In the genomic region with DNA sequence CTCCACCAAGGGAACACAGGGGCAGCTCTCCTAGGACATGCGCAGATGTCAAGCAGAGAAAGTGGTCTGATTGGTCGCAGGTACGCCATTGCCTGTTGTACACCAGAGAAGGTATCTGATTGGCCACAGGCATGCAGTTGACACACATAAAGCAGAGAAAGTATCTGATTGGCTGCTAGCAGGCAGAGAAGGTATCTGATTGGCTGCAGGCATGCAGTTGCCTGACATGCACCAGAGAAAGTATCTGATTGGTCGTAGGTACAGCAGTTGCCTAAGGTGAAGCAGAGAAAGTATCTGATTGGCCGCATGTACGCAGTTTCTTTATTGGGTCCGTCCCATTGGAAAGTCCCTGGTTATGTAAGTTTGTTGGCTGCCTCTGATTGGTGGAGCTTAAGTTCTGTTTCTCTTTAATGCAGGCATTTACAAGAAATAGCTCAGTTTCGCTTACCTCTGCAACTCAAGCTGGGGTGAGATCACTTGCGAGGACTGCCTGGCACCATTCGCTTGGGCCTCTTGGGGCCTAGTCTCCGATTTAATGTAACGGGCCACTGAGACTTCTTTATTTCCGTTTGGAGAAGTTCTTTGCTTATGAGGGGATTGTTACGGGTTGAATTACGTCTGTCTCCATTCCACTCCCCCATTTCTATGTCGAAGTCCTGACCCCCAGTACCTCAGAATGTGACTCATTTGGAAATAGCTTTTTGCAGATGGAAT, we compare ENCODE assay signal across 8 cellular contexts.
DNase-seq lines count a peak whose midpoint lies in the region; ATAC-seq and TF ChIP-seq lines count a peak whose summit lies in the region.

No MANE protein-coding gene starts in this region.

- no peaks in the 10 kb centered on the region for H3K36me3 ChIP-seq in DND-41 (ENCODE audit: insufficient read depth, low read length)
- H3K36me3 ChIP-seq in stomach: no peaks in the 10 kb centered on the region

- H3K4me1 ChIP-seq in DND-41 (ENCODE audit: insufficient read depth, low read length) (no peaks in the 10 kb centered on the region), stomach (peaks cover 0 to 6% (median 0%) of the 10 kb centered on the region in 4 donors)

- H3K27ac ChIP-seq in DND-41 (ENCODE audit: low read length) (no peak overlapping the region), stomach (peak overlapping the region in 1 of 5 donors; percentile 48)

- H3K9ac ChIP-seq in DND-41 (ENCODE audit: low read depth, low read length): no peak overlapping the region

- TF ChIP-seq CTCF in DND-41 (IDR thresholded peaks at IDR 0.05; ENCODE audit: borderline replicate concordance, extremely low read depth, low read length, poor library complexity, severe bottlenecking) (no peak), stomach (IDR thresholded peaks at IDR 0.05) (no peak)

- intact Hi-C loops in stomach (cut with DNase I; ENCODE audit: low total_unique reads): no loop called here

- H3K4me3 ChIP-seq in DND-41 (ENCODE audit: low read depth in 1 of 2, low read length in 2 of 2) (no peak overlapping the region), stomach (no peak overlapping the region)

- WGBS in stomach, 5 donors: 92 to 95% (median 94%) methylated on average over 16 of the region's 16 CpGs

- peak; percentile 39; the same call in 1 of the 3 replicates for ATAC-seq in DND-41 (ENCODE audit: insufficient read depth, low read depth)
- ATAC-seq in GM19452 (IDR thresholded peaks at IDR 0.05; ENCODE audit: unreplicated experiment): peak; percentile 81
- ATAC-seq in HG03520 (IDR thresholded peaks at IDR 0.05; ENCODE audit: unreplicated experiment): peak; percentile 75

- no peaks in the 10 kb centered on the region for H3K9me3 ChIP-seq in DND-41 (ENCODE audit: insufficient read depth, low read length, severe bottlenecking)
- no peaks in the 10 kb centered on the region for H3K9me3 ChIP-seq in stomach

- no peak overlapping the region for H3K4me2 ChIP-seq in DND-41 (ENCODE audit: insufficient read depth, low read length)

- no peaks in the 10 kb centered on the region for H4K20me1 ChIP-seq in DND-41 (ENCODE audit: insufficient read depth, low read length)

- peak; percentile 15 for DNase-seq in DND-41
- peak; percentile 18 for DNase-seq in central memory CD4-positive, alpha-beta T cell
- DNase-seq in effector CD8-positive, alpha-beta T cell (lab: John Stamatoyannopoulos, UW): no peak
- no peak for DNase-seq in stomach
- no peak for DNase-seq in NCI-H2107 treated with DMSO at 0.1 percent for 48 hours (lab: John Stamatoyannopoulos, UW; ENCODE audit: unreplicated experiment)
- DNase-seq in NCI-H69 (lab: John Stamatoyannopoulos, UW): no peak

- no peak for TF ChIP-seq POLR2A in stomach (IDR thresholded peaks at IDR 0.05)

- no peaks in the 10 kb centered on the region for H3K27me3 ChIP-seq in DND-41 (ENCODE audit: insufficient read depth, low read length, poor library complexity)
- H3K27me3 ChIP-seq in stomach: no peaks in the 10 kb centered on the region

- no peaks in the 10 kb centered on the region for H3K79me2 ChIP-seq in DND-41 (ENCODE audit: insufficient read depth, low read length)

- H2AFZ ChIP-seq in DND-41 (ENCODE audit: low read depth, low read length): no peak overlapping the region

- no peak for TF ChIP-seq EP300 in stomach (IDR thresholded peaks at IDR 0.05)

Comparison
In these comparisons a context has a peak if more than half of its experiments do, and no peak if none do; other contexts are left out.
1. DNase-seq: peak in DND-41 (single experiment) and central memory CD4-positive, alpha-beta T cell (single experiment); none in effector CD8-positive, alpha-beta T cell (single experiment), stomach (single experiment), NCI-H2107 treated with DMSO at 0.1 percent for 48 hours (single experiment) and NCI-H69 (single experiment).
2. Peak in every context shown above with its lines, with median percentiles within 50 percentile points of each other: ATAC-seq.